11 cellular contexts compared by ENCODE assay signal in genomic region chr10:132399117-132400035, GRCh38. TPM values are rescaled to one million over a fixed set of nuclear protein-coding genes. Genes with fewer than 3 reads are reported as not detected.
DNase-seq lines count a peak whose midpoint lies in the region; ATAC-seq, FAIRE-seq and TF ChIP-seq lines count a peak whose summit lies in the region.
"Had no signal": no experiment of that assay in that cellular context is flagged by ENCODE, and none has a peak within 500 bp of the region (broad histone marks: within the 10 kb centered on the region; RNA-seq: fewer than 3 reads in every experiment).

No MANE protein-coding gene starts in this region.

- H3K36me3 ChIP-seq in BLaER1 (no peaks in the 10 kb centered on the region), KMS-11 (ENCODE audit: insufficient read depth) (no peaks in the 10 kb centered on the region), H1 (ENCODE audit: control insufficient read depth in 2 of 4, insufficient read depth in 4 of 4, low read length in 3 of 4) (no peaks in the 10 kb centered on the region), neural progenitor cell (no peaks in the 10 kb centered on the region)

- no peak for TF ChIP-seq RAD21 in H1 (IDR thresholded peaks at IDR 0.05 in 1 of 2, conservative IDR thresholded peaks at IDR 0.05 in 1 of 2; ENCODE audit: low read depth in 2 of 2, low read length in 2 of 2)

- peak overlapping the region; percentile 66; the same call in 1 of the 2 replicates for H2AK5ac ChIP-seq in H1 (ENCODE audit: low read depth, low read length)

- H3K27ac ChIP-seq in BLaER1: no peak overlapping the region
- H3K27ac ChIP-seq in KMS-11: peak overlapping the region; percentile 99; the same call in 1 of the 2 replicates
- H3K27ac ChIP-seq in H1 (ENCODE audit: low read depth, low read length): no peak overlapping the region; the same call in 1 of the 2 replicates
- no peak overlapping the region for H3K27ac ChIP-seq in neural progenitor cell

- H3K27me3 Mint-ChIP-seq in neural progenitor cell (ENCODE audit: insufficient read depth, low read depth): peaks cover 11% of the 10 kb centered on the region

- H2AFZ ChIP-seq in KMS-11 (ENCODE audit: low read depth) (no peak overlapping the region), H1 (ENCODE audit: low read length) (no peak overlapping the region), neural progenitor cell (replicated peaks) (no peak overlapping the region)

- H3K4me3 Mint-ChIP-seq in neural progenitor cell: peak overlapping the region; percentile 35

- H4K8ac ChIP-seq in H1 (ENCODE audit: extremely low read depth, insufficient read depth, low read length): no peak overlapping the region

- CTCF ChIA-PET in H1 (lab: Charles Lee; ENCODE audit: partially characterized antibody): interaction anchor here (0.6 to 1.4 kb wide), 14 partner anchors 8 to 139 kb away, joined by 3 to 7 read pairs (median 4); no protein-coding TSS in a partner anchor

- no peak overlapping the region for H3K14ac ChIP-seq in H1 (ENCODE audit: insufficient read length)

- ATAC-seq in GM21390 (IDR thresholded peaks at IDR 0.05; ENCODE audit: unreplicated experiment): no peak
- ATAC-seq in HG03095 (IDR thresholded peaks at IDR 0.05; ENCODE audit: unreplicated experiment): no peak

- H3K56ac ChIP-seq in H1 (replicated peaks; ENCODE audit: insufficient read length, low read depth, low read length): no peak overlapping the region

- no peaks in the 10 kb centered on the region; the same call in 1 of the 2 replicates for H3K79me1 ChIP-seq in H1 (ENCODE audit: low read depth, low read length)

- WGBS in H1 (ENCODE audit: extremely low coverage in 1 of 2, insufficient coverage in 1 of 2, insufficient read length in 1 of 2, insufficient replicate concordance in 2 of 2, low coverage in 1 of 2, low lambda C conversion rate in 2 of 2, missing lambda C conversion rate in 1 of 2), 2 experiments: 91% methylated on average over 27 of the region's 27 CpGs; no CpG with 5 or more reads in 1 of the 2 experiments

- H4K20me1 ChIP-seq in BLaER1: peaks cover 74% of the 10 kb centered on the region
- H4K20me1 ChIP-seq in KMS-11 (ENCODE audit: insufficient read depth): no peaks in the 10 kb centered on the region
- H4K20me1 ChIP-seq in H1 (replicated peaks in 1 of 2; ENCODE audit: control insufficient read depth in 1 of 2, insufficient read depth in 2 of 2, low read length in 2 of 2): peaks cover 0 to 2% of the 10 kb centered on the region in 2 experiments
- H4K20me1 ChIP-seq in neural progenitor cell (ENCODE audit: low read depth): peaks cover 9% of the 10 kb centered on the region

- POLR2A ChIA-PET in H1 (lab: Charles Lee; ENCODE audit: partially characterized antibody): interaction anchor here (0.8 to 1.3 kb wide), 3 partner anchors 10 to 19 kb away, joined by 3 to 4 read pairs (median 4); no protein-coding TSS in a partner anchor

- H3K27me3 ChIP-seq in BLaER1 (peaks cover 26% of the 10 kb centered on the region), KMS-11 (ENCODE audit: insufficient read depth, low read depth) (no peaks in the 10 kb centered on the region), H1 (replicated peaks in 1 of 4; ENCODE audit: control insufficient read depth in 3 of 4, extremely low read depth in 1 of 4, insufficient read depth in 3 of 4, low read length in 3 of 4) (peaks cover 0 to 10% (median 2%) of the 10 kb centered on the region in 4 experiments; a peak in 4 of 7 replicates), neural progenitor cell (peaks cover 50% of the 10 kb centered on the region)

- FAIRE-seq in H1 (lab: Jason Lieb, UNC): no peak

- no peak overlapping the region for H2BK120ac ChIP-seq in H1 (replicated peaks; ENCODE audit: low read depth, low read length)

- peaks cover 15% of the 10 kb centered on the region for H3F3A ChIP-seq in neural progenitor cell (ENCODE audit: low read depth)

- H3K4me2 ChIP-seq in BLaER1 (peak overlapping the region; percentile 99), KMS-11 (peak overlapping the region; percentile 86; the same call in 1 of the 2 replicates), H1 (ENCODE audit: insufficient read depth in 1 of 2, low read depth in 2 of 2, low read length in 2 of 2) (no peak overlapping the region), neural progenitor cell (no peak overlapping the region)

- H3K27ac Mint-ChIP-seq in neural progenitor cell: peak overlapping the region; percentile 33

- H3K4me3 ChIP-seq in BLaER1 (no peak overlapping the region), KMS-11 (IDR thresholded peaks at IDR 0.05; ENCODE audit: insufficient read depth, low read depth, low read length) (no peak overlapping the region), H1 (ENCODE audit: extremely low read depth in 1 of 4, insufficient read depth in 2 of 4, low read depth in 3 of 4, low read length in 4 of 4) (no peak overlapping the region), neural progenitor cell (no peak overlapping the region)

- H3K9ac ChIP-seq in BLaER1 (no peak overlapping the region), KMS-11 (no peak overlapping the region; the same call in 1 of the 2 replicates), H1 (replicated peaks in 1 of 4; ENCODE audit: extremely low read depth in 1 of 4, low read depth in 3 of 4, low read length in 3 of 4) (no peak overlapping the region), neural progenitor cell (no peak overlapping the region)

- H3K4ac ChIP-seq in H1 (replicated peaks; ENCODE audit: insufficient read length, low read depth, low read length): no peak overlapping the region

- peak overlapping the region; percentile 60 for H3K18ac ChIP-seq in H1 (ENCODE audit: extremely low read depth, low read length)

- peaks cover 17% of the 10 kb centered on the region for H3K4me1 Mint-ChIP-seq in neural progenitor cell

- no peak overlapping the region for H4K5ac ChIP-seq in H1 (ENCODE audit: insufficient read length, low read depth, low read length)

- H2BK15ac ChIP-seq in H1 (ENCODE audit: low read length): peak overlapping the region; percentile 88; the same call in 1 of the 2 replicates

- TF ChIP-seq POLR2A in H1 (IDR thresholded peaks at IDR 0.05; ENCODE audit: control extremely low read depth in 1 of 2, low read depth in 2 of 2, low read length in 2 of 2): no peak

- H2BK20ac ChIP-seq in H1 (ENCODE audit: low read length): no peak overlapping the region

- peak overlapping the region; percentile 23; the same call in 1 of the 2 replicates for H2BK12ac ChIP-seq in H1 (ENCODE audit: low read depth, low read length)

- H3K9me3 Mint-ChIP-seq in neural progenitor cell: no peaks in the 10 kb centered on the region

- TF ChIP-seq CTCF in KMS-11 (conservative IDR thresholded peaks at IDR 0.05; ENCODE audit: low read depth, low read length) (no peak), H1 (IDR thresholded peaks at IDR 0.05; ENCODE audit: control extremely low read depth in 1 of 3, insufficient read depth in 1 of 3, low read depth in 1 of 3, low read length in 3 of 3) (no peak), neural progenitor cell (IDR thresholded peaks at IDR 0.05) (no peak)

- H3K79me2 ChIP-seq in KMS-11 (ENCODE audit: insufficient read depth, low read depth) (peaks cover 44% of the 10 kb centered on the region), H1 (ENCODE audit: control insufficient read depth in 1 of 2, insufficient read depth in 2 of 2, low read length in 2 of 2) (no peaks in the 10 kb centered on the region), neural progenitor cell (ENCODE audit: low read depth) (no peaks in the 10 kb centered on the region)

- H2BK5ac ChIP-seq in H1 (ENCODE audit: low read depth, low read length): peak overlapping the region; percentile 66; the same call in 1 of the 2 replicates

- H3K23me2 ChIP-seq in H1 (ENCODE audit: low read depth, low read length): peaks cover 3% of the 10 kb centered on the region

- DNase-seq in H1 (ENCODE audit: low read depth in 1 of 2, low spot score in 2 of 2) (no peak), neural progenitor cell (ENCODE audit: low spot score) (no peak), Kasumi-1 (lab: John Stamatoyannopoulos, UW) (no peak), SK-N-DZ (ENCODE audit: low spot score) (no peak)
- DNase-seq: activated T-cell treated with anti-CD3 and anti-CD28 coated beads, Interleukin-2, amount 50 U/mL, for 1 hour; central memory CD4-positive, alpha-beta T cell; NCI-H1048 had no signal

- no peaks in the 10 kb centered on the region for H3K36me3 Mint-ChIP-seq in neural progenitor cell

- TF ChIP-seq EP300 in H1 (IDR thresholded peaks at IDR 0.05; ENCODE audit: borderline replicate concordance in 1 of 2, low read depth in 2 of 2, low read length in 2 of 2): no peak

- H3K9me3 ChIP-seq in BLaER1 (no peaks in the 10 kb centered on the region), H1 (ENCODE audit: insufficient read depth in 2 of 2, low read depth in 1 of 2, low read length in 1 of 2) (no peaks in the 10 kb centered on the region), neural progenitor cell (ENCODE audit: low read depth) (no peaks in the 10 kb centered on the region)

- H3K23ac ChIP-seq in H1 (ENCODE audit: insufficient read length): no peak overlapping the region

- peaks cover 89% of the 10 kb centered on the region for H3K4me1 ChIP-seq in BLaER1
- peaks cover 25% of the 10 kb centered on the region for H3K4me1 ChIP-seq in KMS-11 (ENCODE audit: low read depth, poor library complexity, severe bottlenecking)
- H3K4me1 ChIP-seq in H1 (replicated peaks in 1 of 4; ENCODE audit: control insufficient read depth in 3 of 4, insufficient read depth in 4 of 4, low read length in 3 of 4): peaks cover 0 to 30% (median 16%) of the 10 kb centered on the region in 4 experiments; a peak in 6 of 7 replicates
- peaks cover 14% of the 10 kb centered on the region for H3K4me1 ChIP-seq in neural progenitor cell

- peak overlapping the region; percentile 6 for H4K91ac ChIP-seq in H1 (replicated peaks; ENCODE audit: insufficient read length, low read length)

TF ChIP-seq in H1, 55 proteins besides CTCF, POLR2A, EP300 and RAD21:
- no peak for TF ChIP-seq SRF (IDR thresholded peaks at IDR 0.05; ENCODE audit: low read depth, low read length)

RNA-seq across cellular contexts. Expression of gene PWWP2B, which starts 2.4 kb away (rescaled TPM):
- 10.8 and 11.0 TPM in 2 replicates for total RNA-seq in H1 (2021; fragmentation: NEBNext Ultra II Directional; extraction: Animal tissue kit (Norgen Biotek cat#: 25700))
- 5.3 and 9.4 TPM in 2 replicates for polyA plus RNA-seq in H1 (2011; rRNA removed)
- polyA plus RNA-seq in H1 (2011; cell fraction: cytosol; rRNA removed): 7.2 TPM
- 17.0 TPM for polyA plus RNA-seq in H1 (2011; cell fraction: nucleus; rRNA removed)
- polyA plus RNA-seq in H1 (2012, experiment 1 of 2): 4.8 to 8.4 TPM (median 8.0 TPM) in 4 replicates
- 6.0 TPM for polyA plus RNA-seq in H1 (2012, experiment 2 of 2)
- polyA plus RNA-seq in H1 (2013, experiment 1 of 2): 6.0 TPM
- 5.5 TPM for polyA plus RNA-seq in H1 (2013, experiment 2 of 2)
- 1.2 and 1.4 TPM in 2 replicates for polyA minus RNA-seq in H1 (2011; rRNA and poly(A)+ RNA removed)
- 5.2 TPM for polyA minus RNA-seq in H1 (2011; cell fraction: cytosol; rRNA and poly(A)+ RNA removed)
- polyA minus RNA-seq in H1 (2011; cell fraction: nucleus; rRNA and poly(A)+ RNA removed): 7.0 TPM
- 0.34 and 1.5 TPM in 2 replicates for total RNA-seq in neural progenitor cell (ENCODE audit: low replicate concordance)
- polyA plus RNA-seq in SK-N-DZ (2014; cell fraction: cytosol; rRNA removed): 12.2 and 18.0 TPM in 2 replicates
- polyA plus RNA-seq in SK-N-DZ (2014; cell fraction: nucleus; rRNA removed): 20.1 and 20.9 TPM in 2 replicates

Comparison
In these comparisons a context has a peak if more than half of its experiments do, and no peak if none do; other contexts are left out.
1. H3K4me2 ChIP-seq: peak in BLaER1 (single experiment) and KMS-11 (single experiment); none in H1 (0 of 2) and neural progenitor cell (single experiment).